Comparison of ENCODE assay signal across 8 cellular contexts in genomic region chr15:40787344-40787841, GRCh38. TPM values are rescaled to one million over a fixed set of nuclear protein-coding genes. Genes with fewer than 3 reads are reported as not detected.
DNase-seq lines count a peak whose midpoint lies in the region; ATAC-seq and TF ChIP-seq lines count a peak whose summit lies in the region.

No MANE protein-coding gene starts in this region.

- peak overlapping the region; percentile 72 for H3K27ac Mint-ChIP-seq in stimulated activated effector memory CD8-positive, alpha-beta T cell treated with anti-CD3 and anti-CD28 coated beads, Interleukin-12 subunit alpha, Interleukin-12 subunit beta, amount 100 ng/mL, for 72 hours

- H3K9me3 Mint-ChIP-seq in stimulated activated effector memory CD8-positive, alpha-beta T cell treated with anti-CD3 and anti-CD28 coated beads, Interleukin-12 subunit alpha, Interleukin-12 subunit beta, amount 100 ng/mL, for 72 hours = no peaks in the 10 kb centered on the region

- H3K36me3 ChIP-seq in HUES6 (ENCODE audit: control insufficient read depth, insufficient read depth, low read length) (no peaks in the 10 kb centered on the region), Panc1 (ENCODE audit: control insufficient read depth, insufficient read depth, low read length) (no peaks in the 10 kb centered on the region)

- peaks cover 18% of the 10 kb centered on the region for H3K36me3 Mint-ChIP-seq in stimulated activated effector memory CD8-positive, alpha-beta T cell treated with anti-CD3 and anti-CD28 coated beads, Interleukin-12 subunit alpha, Interleukin-12 subunit beta, amount 100 ng/mL, for 72 hours

- no peak for ATAC-seq in Panc1
- ATAC-seq in left colon = peak; percentile 78
- peak; percentile 81 for ATAC-seq in stimulated activated effector memory CD8-positive, alpha-beta T cell treated with anti-CD3 and anti-CD28 coated beads, Interleukin-12 subunit alpha, Interleukin-12 subunit beta, amount 100 ng/mL, for 72 hours
- ATAC-seq in HG02798 (IDR thresholded peaks at IDR 0.05; ENCODE audit: poor library complexity, unreplicated experiment) = no peak
- ATAC-seq in GM19395 (IDR thresholded peaks at IDR 0.05; ENCODE audit: unreplicated experiment) = no peak

- peaks cover 35% of the 10 kb centered on the region for H3K4me1 Mint-ChIP-seq in stimulated activated effector memory CD8-positive, alpha-beta T cell treated with anti-CD3 and anti-CD28 coated beads, Interleukin-12 subunit alpha, Interleukin-12 subunit beta, amount 100 ng/mL, for 72 hours

- no peak for TF ChIP-seq CTCF in Panc1 (IDR thresholded peaks at IDR 0.05)

- no peak overlapping the region for H3K4me3 Mint-ChIP-seq in stimulated activated effector memory CD8-positive, alpha-beta T cell treated with anti-CD3 and anti-CD28 coated beads, Interleukin-12 subunit alpha, Interleukin-12 subunit beta, amount 100 ng/mL, for 72 hours

- H3K4me1 ChIP-seq in HUES6 (ENCODE audit: control insufficient read depth, insufficient read depth, low read length) = peaks cover 37% of the 10 kb centered on the region
- H3K4me1 ChIP-seq in Panc1 (ENCODE audit: control insufficient read depth, insufficient read depth, low read length) = peaks cover 6% of the 10 kb centered on the region; the same call in 1 of the 2 replicates

- H3K27ac ChIP-seq in HUES6 (ENCODE audit: low read depth, low read length) (peak overlapping the region; percentile 57; the same call in 1 of the 2 replicates), Panc1 (ENCODE audit: low read length) (0 out of 2 replicates have a peak overlapping the region, but pooled peaks have one; percentile 9)

- POLR2A ChIA-PET in Panc1 (lab: Charles Lee) = no interaction called here

- peak overlapping the region; percentile 38 for H3K4me3 ChIP-seq in HUES6 (ENCODE audit: low read depth, low read length)
- H3K4me3 ChIP-seq in Panc1 (ENCODE audit: low read depth in 2 of 2, low read length in 2 of 2) = no peak overlapping the region

- H3K9ac ChIP-seq in HUES6 (ENCODE audit: low read length) = peak overlapping the region; percentile 51

- CTCF ChIA-PET in Panc1 (lab: Charles Lee) = no interaction called here

- DNase-seq in Panc1 (ENCODE audit: low read depth, low spot score) (no peak), left colon (peak; percentile 72 to 77), cortex of kidney (lab: John Stamatoyannopoulos, UW) (no peak)
- DNase-seq in activated naive CD4-positive, alpha-beta T cell treated with anti-CD3 and anti-CD28 coated beads, Interleukin-2, amount 50 U/mL, for 16 hours = peak; percentile 70
- no peak for DNase-seq in stimulated activated effector memory CD8-positive, alpha-beta T cell treated with anti-CD3 and anti-CD28 coated beads, Interleukin-12 subunit alpha, Interleukin-12 subunit beta, amount 100 ng/mL, for 72 hours (ENCODE audit: low spot score in 2 of 2)

- in situ Hi-C loops in Panc1 (cut with HindIII; ENCODE audit: low pct_unique_long_range_greater_than_20kb, low sequenced_read_pairs) = loop anchor here (25.0 kb wide), 1 partner anchor 150 kb away; no protein-coding TSS in a partner anchor

- H3K27me3 ChIP-seq in HUES6 (ENCODE audit: control insufficient read depth, insufficient read depth, low read length) = no peaks in the 10 kb centered on the region
- H3K27me3 ChIP-seq in Panc1 (ENCODE audit: control insufficient read depth, insufficient read depth, low read length) = no peaks in the 10 kb centered on the region

- intact Hi-C loops in Panc1 (cut with micrococcal nuclease; ENCODE audit: unreplicated experiment) (loop anchor here (10.0 kb wide), 1 partner anchor 113 kb away; no protein-coding TSS in a partner anchor), left colon (cut with DNase I, micrococcal nuclease) (no loop called here)

- no TSS peak for BruUV-seq in Panc1 (replicated peaks; lab: Mats Ljungman, UMichigan)

- H3K9me3 ChIP-seq in HUES6 (ENCODE audit: control insufficient read depth, insufficient read depth, low read depth, low read length) = no peaks in the 10 kb centered on the region
- H3K9me3 ChIP-seq in Panc1 (ENCODE audit: control insufficient read depth, insufficient read depth, low read depth, low read length) = no peaks in the 10 kb centered on the region

RNA-seq across cellular contexts. Expression of gene C15orf62, which starts 17.6 kb away (rescaled TPM):
- total RNA-seq in Panc1 (2021; ENCODE audit: unreplicated experiment) (0.33 TPM), left colon (under 1 TPM; 0.25 to 0.61 TPM)
- polyA plus RNA-seq in Panc1 (2012; ENCODE audit: insufficient read length) = 0.78 TPM

RNA-seq across cellular contexts. Expression of gene ZFYVE19, which starts 19.5 kb away (rescaled TPM):
- total RNA-seq in Panc1 (2021; ENCODE audit: unreplicated experiment) = 39.5 TPM
- polyA plus RNA-seq in Panc1 (2012; ENCODE audit: insufficient read length) = 46.8 TPM
- total RNA-seq in left colon = 10 to 100 TPM; 25.3 to 26.8 TPM

RNA-seq across cellular contexts. Expression of gene DNAJC17, which starts 19.9 kb away (rescaled TPM):
- 39.3 TPM for total RNA-seq in Panc1 (2021; ENCODE audit: unreplicated experiment)
- 47.3 TPM for polyA plus RNA-seq in Panc1 (2012; ENCODE audit: insufficient read length)
- 10 to 100 TPM; 32.8 to 36.9 TPM for total RNA-seq in left colon

RNA-seq across cellular contexts. Expression of gene GCHFR, which starts 23.5 kb away (rescaled TPM):
- total RNA-seq in Panc1 (2021; ENCODE audit: unreplicated experiment) (37.2 TPM), left colon (10 to 100 TPM; 21.2 to 35.1 TPM)
- 83.3 TPM for polyA plus RNA-seq in Panc1 (2012; ENCODE audit: insufficient read length)

RNA-seq across cellular contexts. Expression of gene RMDN3, which starts 32.3 kb away (rescaled TPM):
- total RNA-seq in Panc1 (2021; ENCODE audit: unreplicated experiment) (33.2 TPM), left colon (10 to 100 TPM; 32.4 to 40.2 TPM)
- 29.8 TPM for polyA plus RNA-seq in Panc1 (2012; ENCODE audit: insufficient read length)

Comparison
In these comparisons a context has a peak if more than half of its experiments do, and no peak if none do; other contexts are left out.
1. ATAC-seq: peak in left colon (single experiment) and stimulated activated effector memory CD8-positive, alpha-beta T cell treated with anti-CD3 and anti-CD28 coated beads, Interleukin-12 subunit alpha, Interleukin-12 subunit beta, amount 100 ng/mL, for 72 hours (single experiment); none in Panc1 (single experiment), HG02798 (single experiment) and GM19395 (single experiment).
2. DNase-seq: peak in activated naive CD4-positive, alpha-beta T cell treated with anti-CD3 and anti-CD28 coated beads, Interleukin-2, amount 50 U/mL, for 16 hours (single experiment) and left colon (2 of 2); none in Panc1 (single experiment), stimulated activated effector memory CD8-positive, alpha-beta T cell treated with anti-CD3 and anti-CD28 coated beads, Interleukin-12 subunit alpha, Interleukin-12 subunit beta, amount 100 ng/mL, for 72 hours (0 of 2) and cortex of kidney (single experiment).